Comparison of ENCODE assay signal across 25 cellular contexts in genomic region chr1:1957533-1957961, GRCh38. TPM values are rescaled to one million over a fixed set of nuclear protein-coding genes. Genes with fewer than 3 reads are reported as not detected.
"Had no signal": no experiment of that assay in that cellular context is flagged by ENCODE, and none has a peak within 500 bp of the region (broad histone marks: within the 10 kb centered on the region; RNA-seq: fewer than 3 reads in every experiment).

No MANE protein-coding gene starts in this region.

- H3K27ac Mint-ChIP-seq: dendritic cell treated with granulocyte-macrophage colony-stimulating factor and Interleukin-4, amounts not matched to agents 40 ng/mL and 50 ng/mL, for 4 days; effector memory CD8-positive, alpha-beta T cell; memory B cell; stimulated activated memory B cell treated with anti-CD40 and anti-IgM and Interleukin-4, amounts not matched to agents 10 μg/mL and 1 μg/mL and 100 μg/mL, for 72 hours; stimulated activated naive CD8-positive, alpha-beta T cell treated with anti-CD3 and anti-CD28 coated beads, Interleukin-15, Interleukin-2, amounts not matched to agents 100 ng/mL and 50 ng/mL, for 24 hours had no signal

- DNase-seq: effector memory CD8-positive, alpha-beta T cell; gastrocnemius medialis; heart right ventricle; hypothalamus; kidney glomerular epithelial cell; midbrain; ovary; right lobe of liver; stimulated activated CD4-positive, alpha-beta T cell treated with anti-CD3 and anti-CD28 coated beads, Interleukin-15, amount 100 ng/mL, for 24 hours; stimulated activated CD4-positive, alpha-beta T cell treated with anti-CD3 and anti-CD28 coated beads, Interleukin-1b, Interleukin-23, amount 100 ng/mL, for 48 hours; stimulated activated CD4-positive, alpha-beta T cell treated with anti-CD3 and anti-CD28 coated beads, Interleukin-4, amount 100 ng/mL, for 24 hours; upper lobe of right lung had no signal

- H3K4me3 Mint-ChIP-seq: dendritic cell treated with granulocyte-macrophage colony-stimulating factor and Interleukin-4, amounts not matched to agents 40 ng/mL and 50 ng/mL, for 4 days; effector memory CD8-positive, alpha-beta T cell; memory B cell; stimulated activated memory B cell treated with anti-CD40 and anti-IgM and Interleukin-4, amounts not matched to agents 10 μg/mL and 1 μg/mL and 100 μg/mL, for 72 hours; stimulated activated naive CD8-positive, alpha-beta T cell treated with anti-CD3 and anti-CD28 coated beads, Interleukin-15, Interleukin-2, amounts not matched to agents 100 ng/mL and 50 ng/mL, for 24 hours had no signal

- H3K9me3 ChIP-seq: esophagus muscularis mucosa, gastrocnemius medialis, heart right ventricle, left lung, lower lobe of right lung, ovary, right lobe of liver, tibial nerve, upper lobe of right lung, vagina had no signal

- H3K36me3 ChIP-seq: esophagus muscularis mucosa, gastrocnemius medialis, heart right ventricle, left lung, lower lobe of right lung, ovary, right lobe of liver, tibial nerve, upper lobe of right lung, vagina had no signal

- H3K4me1 Mint-ChIP-seq: memory B cell; stimulated activated memory B cell treated with anti-CD40 and anti-IgM and Interleukin-4, amounts not matched to agents 10 μg/mL and 1 μg/mL and 100 μg/mL, for 72 hours had no signal

- H3K9me3 Mint-ChIP-seq: stimulated activated naive CD8-positive, alpha-beta T cell treated with anti-CD3 and anti-CD28 coated beads, Interleukin-15, Interleukin-2, amounts not matched to agents 100 ng/mL and 50 ng/mL, for 24 hours had no signal

- H3K4me1 ChIP-seq: gastrocnemius medialis, right lobe of liver, upper lobe of right lung had no signal

- H3K27ac ChIP-seq: epithelial cell of prostate, esophagus muscularis mucosa, gastrocnemius medialis, heart right ventricle, left lung, lower lobe of right lung, ovary, right lobe of liver, tibial nerve, upper lobe of right lung, vagina had no signal

- H3K4me3 ChIP-seq: esophagus muscularis mucosa, gastrocnemius medialis, heart right ventricle, left lung, lower lobe of right lung, ovary, right lobe of liver, tibial nerve, upper lobe of right lung, vagina had no signal

- H3K27me3 ChIP-seq: ovary, right lobe of liver, vagina had no signal

- H3K36me3 Mint-ChIP-seq: memory B cell; stimulated activated memory B cell treated with anti-CD40 and anti-IgM and Interleukin-4, amounts not matched to agents 10 μg/mL and 1 μg/mL and 100 μg/mL, for 72 hours had no signal

- ATAC-seq: effector memory CD8-positive, alpha-beta T cell; gastrocnemius medialis; heart right ventricle; left lung; lower lobe of right lung; stimulated activated memory B cell treated with anti-CD40 and anti-IgM and Interleukin-4, amounts not matched to agents 10 μg/mL and 1 μg/mL and 100 μg/mL, for 72 hours; upper lobe of right lung had no signal

RNA-seq across cellular contexts. Expression of gene TMEM52, which starts 38.5 kb away (rescaled TPM):
- total RNA-seq: posterior vena cava had no signal

RNA-seq across cellular contexts. Expression of gene CALML6, which starts 42.5 kb away (rescaled TPM):
- total RNA-seq: esophagus muscularis mucosa, lower lobe of right lung had no signal
- polyA plus RNA-seq: neural cell had no signal

RNA-seq across cellular contexts. Expression of gene CFAP74, which starts 46.0 kb away (rescaled TPM):
- total RNA-seq: esophagus muscularis mucosa, fibroblast of villous mesenchyme, gastrocnemius medialis, heart right ventricle, posterior vena cava, tibial nerve, vagina had no signal
